In genomic region chr11:560305-561147, GRCh38 we compare ENCODE assay signal across 7 cellular contexts. TPM values are rescaled to one million over a fixed set of nuclear protein-coding genes. Genes with fewer than 3 reads are reported as not detected.
A peak's percentile ranks its signal among the peaks of the same experiment; 100 is the strongest.
DNase-seq lines count a peak whose midpoint lies in the region; ATAC-seq and TF ChIP-seq lines count a peak whose summit lies in the region.

A gene with protein sequence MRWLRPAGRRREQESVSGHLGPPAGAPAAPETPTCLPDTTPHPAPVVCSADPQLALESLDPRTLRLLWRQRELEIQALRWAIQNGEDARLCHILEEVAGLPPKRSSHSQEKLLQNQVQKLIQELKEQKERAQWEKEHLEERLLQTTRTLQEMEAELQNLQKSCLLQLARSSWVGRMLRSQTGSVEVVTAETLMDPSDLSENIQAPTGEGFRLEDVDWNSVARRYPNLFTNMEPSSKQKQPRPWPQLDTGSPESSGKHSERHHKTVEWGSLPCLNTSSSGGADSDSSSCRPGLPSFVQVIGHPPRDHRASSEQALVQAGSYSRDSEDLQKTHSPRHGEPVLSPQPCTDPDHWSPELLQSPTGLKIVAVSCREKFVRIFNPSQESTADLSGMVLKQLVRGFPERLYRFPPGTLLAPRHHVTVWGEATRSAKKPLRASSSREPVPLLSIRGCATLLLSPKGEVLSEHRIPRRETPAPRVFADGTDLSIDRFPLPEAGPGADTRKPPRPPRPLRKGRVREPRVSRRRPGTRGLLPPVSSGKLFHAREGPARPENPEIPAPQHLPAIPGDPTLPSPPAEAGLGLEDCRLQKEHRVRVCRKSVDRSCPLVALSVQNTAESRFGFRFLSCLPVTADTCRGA (minus strand): TSS chr11:560738. CDS start chr11:560716, 22 bp downstream.
A gene with protein sequence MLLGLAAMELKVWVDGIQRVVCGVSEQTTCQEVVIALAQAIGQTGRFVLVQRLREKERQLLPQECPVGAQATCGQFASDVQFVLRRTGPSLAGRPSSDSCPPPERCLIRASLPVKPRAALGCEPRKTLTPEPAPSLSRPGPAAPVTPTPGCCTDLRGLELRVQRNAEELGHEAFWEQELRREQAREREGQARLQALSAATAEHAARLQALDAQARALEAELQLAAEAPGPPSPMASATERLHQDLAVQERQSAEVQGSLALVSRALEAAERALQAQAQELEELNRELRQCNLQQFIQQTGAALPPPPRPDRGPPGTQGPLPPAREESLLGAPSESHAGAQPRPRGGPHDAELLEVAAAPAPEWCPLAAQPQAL (plus strand): TSS chr11:560970. CDS start chr11:561769, 799 bp downstream.

- H3K4me3 ChIP-seq in iPS-20b (ENCODE audit: low read length) (peak within 1 kb of the TSS; percentile 77), skeletal muscle tissue (ENCODE audit: low read length in 3 of 3) (peak within 1 kb of the TSS; percentile 56 to 73 (median 71))

- DNase-seq in NCI-H2081 treated with DMSO at 0.1 percent for 48 hours (lab: John Stamatoyannopoulos, UW) = peak; percentile 15
- DNase-seq in UCSD-AML1 (lab: John Stamatoyannopoulos, UW; ENCODE audit: unreplicated experiment) = peak; percentile 94

- TF ChIP-seq CTCF in brain (conservative IDR thresholded peaks at IDR 0.05) = no peak

- H3K4me1 ChIP-seq in iPS-20b (ENCODE audit: insufficient read depth, low read length) (peaks cover 4% of the 10 kb centered on the region; the same call in 1 of the 2 replicates), skeletal muscle tissue (ENCODE audit: control insufficient read depth in 3 of 3, insufficient read depth in 3 of 3, low read length in 3 of 3) (peaks cover 11 to 17% (median 12%) of the 10 kb centered on the region in 3 donors)

- peaks cover 9% of the 10 kb centered on the region for H3K4me1 Mint-ChIP-seq in brain

- peak within 1 kb of the TSS in 1 of 5 experiments; percentile 66 for H3K27ac Mint-ChIP-seq in brain

- peaks cover 40% of the 10 kb centered on the region for H3K27me3 Mint-ChIP-seq in brain

- no peaks in the 10 kb centered on the region for H3K9me3 ChIP-seq in iPS-20b (ENCODE audit: insufficient read depth, low read depth, low read length)
- no peaks in the 10 kb centered on the region for H3K9me3 ChIP-seq in skeletal muscle tissue (ENCODE audit: control insufficient read depth in 3 of 3, low read length in 3 of 3)

- H3K27ac ChIP-seq in iPS-20b (ENCODE audit: low read length) (no peak within 1 kb of the TSS), skeletal muscle tissue (ENCODE audit: low read depth, low read length) (no peak within 1 kb of the TSS)

- peaks cover 0 to 4% (median 0%) of the 10 kb centered on the region in 5 experiments for H3K9me3 Mint-ChIP-seq in brain

- peaks cover 45% of the 10 kb centered on the region for H3K27me3 ChIP-seq in iPS-20b (ENCODE audit: insufficient read depth, low read length)
- H3K27me3 ChIP-seq in skeletal muscle tissue (ENCODE audit: control insufficient read depth in 3 of 3, insufficient read depth in 3 of 3, low read length in 3 of 3) = peaks cover 19 to 35% (median 33%) of the 10 kb centered on the region in 3 donors

- H3K36me3 ChIP-seq in iPS-20b (ENCODE audit: insufficient read depth, low read depth, low read length) = peaks cover 7% of the 10 kb centered on the region; the same call in 1 of the 2 replicates
- H3K36me3 ChIP-seq in skeletal muscle tissue (ENCODE audit: control insufficient read depth in 3 of 3, insufficient read depth in 3 of 3, low read length in 3 of 3) = no peaks in the 10 kb centered on the region

- ATAC-seq in GM18517 (IDR thresholded peaks at IDR 0.05; ENCODE audit: unreplicated experiment) (peak; percentile 58), HG02970 (IDR thresholded peaks at IDR 0.05; ENCODE audit: low FRiP score, unreplicated experiment) (peak; percentile 57)

- no peaks in the 10 kb centered on the region for H3K36me3 Mint-ChIP-seq in brain

- H3K9ac ChIP-seq in iPS-20b (ENCODE audit: low read depth, low read length) = peak within 1 kb of the TSS; percentile 68
- peak within 1 kb of the TSS in 2 of 3 donors; percentile 53 to 74 for H3K9ac ChIP-seq in skeletal muscle tissue (ENCODE audit: low read depth in 1 of 3, low read length in 3 of 3)

- H3K4me3 Mint-ChIP-seq in brain = peak within 1 kb of the TSS; percentile 84 to 89 (median 85)

RNA-seq across cellular contexts. Expression of the first gene that starts in this region (rescaled TPM):
- polyA plus RNA-seq in brain (ENCODE audit: insufficient read depth, low read depth, low replicate concordance) = 1.1 TPM
- total RNA-seq in skeletal muscle tissue = under 0.01 TPM

RNA-seq across cellular contexts. Expression of the second gene that starts in this region (rescaled TPM):
- 11.2 TPM for polyA plus RNA-seq in brain (ENCODE audit: insufficient read depth, low read depth, low replicate concordance)
- 0.52 TPM for total RNA-seq in skeletal muscle tissue
